Comparison of ENCODE assay signal across 14 cellular contexts in the genomic region with DNA sequence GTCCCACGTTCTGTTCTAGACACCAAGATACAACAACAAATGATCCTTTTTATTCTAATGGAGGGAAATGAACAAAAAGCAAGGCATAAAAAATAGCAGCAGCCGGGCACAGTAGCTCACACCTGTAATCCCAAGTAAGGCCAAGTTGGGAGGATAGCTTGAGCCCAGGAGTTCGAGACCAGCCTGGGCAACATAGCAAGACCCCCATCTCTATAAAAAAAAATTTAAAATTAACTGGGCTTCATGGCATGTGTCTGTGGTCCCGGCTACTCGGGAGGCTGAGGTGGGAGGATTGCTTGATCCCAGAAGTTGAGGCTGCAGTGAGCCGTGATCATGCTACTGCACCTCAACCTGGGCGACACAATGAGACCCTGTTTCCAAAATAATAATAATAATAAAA. TPM values are rescaled to one million over a fixed set of nuclear protein-coding genes. Genes with fewer than 3 reads are reported as not detected.
A peak's percentile ranks its signal among the peaks of the same experiment; 100 is the strongest.
DNase-seq lines count a peak whose midpoint lies in the region; ATAC-seq and TF ChIP-seq lines count a peak whose summit lies in the region.
"Had no signal": no experiment of that assay in that cellular context is flagged by ENCODE, and none has a peak within 500 bp of the region (broad histone marks: within the 10 kb centered on the region; RNA-seq: fewer than 3 reads in every experiment).

No MANE protein-coding gene starts in this region.

- H3K4me1 Mint-ChIP-seq in Calu3 (ENCODE audit: low read depth, unreplicated experiment): peaks cover 30% of the 10 kb centered on the region
- peaks cover 19% of the 10 kb centered on the region for H3K4me1 Mint-ChIP-seq in endothelial cell (ENCODE audit: unreplicated experiment)

- H4K20me1 ChIP-seq in PC-9 (ENCODE audit: insufficient read depth): no peaks in the 10 kb centered on the region; the same call in 1 of the 2 replicates

- H3K9me3 ChIP-seq in PC-9 (ENCODE audit: insufficient read depth, low read depth) (no peaks in the 10 kb centered on the region), spleen (peaks cover 0 to 3% (median 0%) of the 10 kb centered on the region in 8 donors)

- H2AFZ ChIP-seq in PC-9: no peak overlapping the region

- H3K36me3 Mint-ChIP-seq in Calu3 (ENCODE audit: insufficient read depth, unreplicated experiment) (peaks cover 62% of the 10 kb centered on the region), endothelial cell (ENCODE audit: low read depth, unreplicated experiment) (peaks cover 4% of the 10 kb centered on the region)

- peaks cover 29% of the 10 kb centered on the region for H3F3A ChIP-seq in PC-9 (ENCODE audit: insufficient read depth, low read depth)

- H3K4me1 ChIP-seq in PC-9 (replicated peaks; ENCODE audit: insufficient read depth) (peaks cover 13% of the 10 kb centered on the region), spleen (peaks cover 10 to 65% (median 29%) of the 10 kb centered on the region in 6 donors)

- 80 to 82% (median 81%) methylated on average over 7 of the region's 7 CpGs for WGBS in spleen, 5 donors

- CTCF ChIA-PET in Calu3 (lab: Charles Lee): no interaction called here
- CTCF ChIA-PET in PC-9 (lab: Charles Lee): interaction anchor here (0.7 to 1.0 kb wide), 2 partner anchors 113 to 663 kb away, joined by 3 read pairs; no protein-coding TSS in a partner anchor

- TF ChIP-seq CTCF in Calu3 (IDR thresholded peaks at IDR 0.05; ENCODE audit: unreplicated experiment): no peak
- no peak for TF ChIP-seq CTCF in PC-9 (conservative IDR thresholded peaks at IDR 0.05)
- no peak for TF ChIP-seq CTCF in endothelial cell (IDR thresholded peaks at IDR 0.05; ENCODE audit: unreplicated experiment)
- TF ChIP-seq CTCF in spleen (IDR thresholded peaks at IDR 0.05 in 8 of 11, conservative IDR thresholded peaks at IDR 0.05 in 3 of 11): no peak
- TF ChIP-seq CTCF in omental fat pad (IDR thresholded peaks at IDR 0.05): no peak

- H3K4me2 ChIP-seq in PC-9: peak overlapping the region; percentile 91

- H3K4me3 ChIP-seq in PC-9 (peak overlapping the region; percentile 64; the same call in 1 of the 2 replicates), spleen (peak overlapping the region in 1 of 8 donors; percentile 82)

- no peak for DNase-seq in Calu3
- no peak for DNase-seq in PC-9
- DNase-seq in endothelial cell (ENCODE audit: low spot score): no peak
- no peak for DNase-seq in spleen
- no peak for DNase-seq in omental fat pad (ENCODE audit: low spot score)
- no peak for DNase-seq in NCI-H2107 treated with DMSO at 0.1 percent for 48 hours (lab: John Stamatoyannopoulos, UW; ENCODE audit: unreplicated experiment)
- no peak for DNase-seq in NCI-H526 treated with DMSO at 0.1 percent for 48 hours (lab: John Stamatoyannopoulos, UW)
- no peak for DNase-seq in stimulated activated CD4-positive, alpha-beta T cell treated with anti-CD3 and anti-CD28 coated beads, Interleukin-15, amount 100 ng/mL, for 24 hours
- DNase-seq: activated CD4-positive, alpha-beta T cell treated with anti-CD3 and anti-CD28 coated beads for 36 hours; activated gamma-delta T cell; kidney glomerular epithelial cell; stimulated activated CD4-positive, alpha-beta T cell treated with anti-CD3 and anti-CD28 coated beads, Interleukin-1b, Interleukin-23, amount 100 ng/mL, for 48 hours; stimulated activated naive CD4-positive, alpha-beta T cell had no signal

- H3K4me3 Mint-ChIP-seq in Calu3 (ENCODE audit: low read depth, unreplicated experiment) (peak overlapping the region; percentile 86), endothelial cell (ENCODE audit: unreplicated experiment) (peak overlapping the region; percentile 7)

- H3K9me2 ChIP-seq in PC-9 (ENCODE audit: insufficient read depth): no peaks in the 10 kb centered on the region

- H3K36me3 ChIP-seq in PC-9 (ENCODE audit: low read depth) (no peaks in the 10 kb centered on the region), spleen (peaks cover 0 to 27% (median 0%) of the 10 kb centered on the region in 6 donors)

- H3K27me3 ChIP-seq in PC-9 (ENCODE audit: insufficient read depth, low read depth) (no peaks in the 10 kb centered on the region), spleen (replicated peaks in 1 of 7) (no peaks in the 10 kb centered on the region)

- H3K9me3 Mint-ChIP-seq in Calu3 (ENCODE audit: low read depth, unreplicated experiment): no peaks in the 10 kb centered on the region
- H3K9me3 Mint-ChIP-seq in endothelial cell (ENCODE audit: unreplicated experiment): no peaks in the 10 kb centered on the region

- no peaks in the 10 kb centered on the region for H3K79me2 ChIP-seq in PC-9 (ENCODE audit: low read depth)

- BruUV-seq in Calu3 (replicated peaks; lab: Mats Ljungman, UMichigan) (TSS peak; percentile 64), PC-9 (replicated peaks; lab: Mats Ljungman, UMichigan) (no TSS peak)

- no peak for TF ChIP-seq POLR2A in spleen (IDR thresholded peaks at IDR 0.05)

- H3K27ac Mint-ChIP-seq in Calu3 (ENCODE audit: unreplicated experiment): peak overlapping the region; percentile 85
- H3K27ac Mint-ChIP-seq in endothelial cell (ENCODE audit: unreplicated experiment): peak overlapping the region; percentile 76
- H3K27ac Mint-ChIP-seq: activated CD4-positive, alpha-beta T cell treated with anti-CD3 and anti-CD28 coated beads for 36 hours had no signal

- no peak for ATAC-seq in omental fat pad (ENCODE audit: low FRiP score)
- ATAC-seq: SK-N-SH treated with all-trans-retinoic acid at 6 μM for 48 hours had no signal

- POLR2A ChIA-PET in PC-9 (lab: Charles Lee; ENCODE audit: unreplicated experiment): no interaction called here

- intact Hi-C loops in Calu3 (cut with micrococcal nuclease; ENCODE audit: unreplicated experiment): loop anchor here (10.0 kb wide), 1 partner anchor 112 kb away; no protein-coding TSS in a partner anchor
- intact Hi-C loops in PC-9 (cut with micrococcal nuclease; ENCODE audit: unreplicated experiment): loop anchor here (2.0 kb wide), 1 partner anchor 26 kb away; a partner anchor contains a TSS
- intact Hi-C loops in spleen (cut with DNase I; ENCODE audit: low total_unique reads): no loop called here

- H3K27ac ChIP-seq in PC-9 (peak overlapping the region; percentile 95; the same call in 1 of the 2 replicates), spleen (peak overlapping the region in 7 of 8 donors; percentile 94 to 100 (median 99))

- H3K27me3 Mint-ChIP-seq in Calu3 (ENCODE audit: unreplicated experiment): no peaks in the 10 kb centered on the region
- peaks cover 4% of the 10 kb centered on the region for H3K27me3 Mint-ChIP-seq in endothelial cell (ENCODE audit: unreplicated experiment)
- H3K27me3 Mint-ChIP-seq: activated CD4-positive, alpha-beta T cell treated with anti-CD3 and anti-CD28 coated beads for 36 hours had no signal

RNA-seq across cellular contexts. Expression of a gene that starts 1.0 kb away (rescaled TPM):
- total RNA-seq in Calu3 (2022) (30.2 and 49.3 TPM in 2 replicates), PC-9 (2021) (2.5 and 2.7 TPM in 2 replicates), endothelial cell (ENCODE audit: unreplicated experiment) (not detected), spleen (1 to 10 TPM in 1 of 7 donors, not detected in 6; 1.5 TPM), omental fat pad (not detected)
- polyA plus RNA-seq in spleen: 10 to 100 TPM in 1 of 3 donors, 1 to 10 TPM in 2; 4.5 to 14.2 (median 7.0) TPM

RNA-seq across cellular contexts. Expression of a gene that starts 1.7 kb away (rescaled TPM):
- 21.0 and 22.7 TPM in 2 replicates for total RNA-seq in Calu3 (2022)
- total RNA-seq in PC-9 (2021): 22.2 and 24.8 TPM in 2 replicates
- 29.2 TPM for total RNA-seq in endothelial cell (ENCODE audit: unreplicated experiment)
- 10 to 100 TPM; 36.8 to 69.8 (median 53.0) TPM for total RNA-seq in spleen
- 10 to 100 TPM; 78.5 to 95.3 (median 82.2) TPM for polyA plus RNA-seq in spleen
- 10 to 100 TPM; 20.0 to 37.0 (median 21.7) TPM for total RNA-seq in omental fat pad

RNA-seq across cellular contexts. Expression of a gene that starts 22.6 kb away (rescaled TPM):
- total RNA-seq in Calu3 (2022) (95.4 and 109 TPM in 2 replicates), PC-9 (2021) (78.4 and 78.5 TPM in 2 replicates), endothelial cell (ENCODE audit: unreplicated experiment) (146 TPM), spleen (100 to 1,000 TPM; 136 to 198 (median 156) TPM), omental fat pad (100 to 1,000 TPM in 2 of 4 donors, 10 to 100 TPM in 2; 91.6 to 107 (median 101) TPM)
- polyA plus RNA-seq in spleen: 100 to 1,000 TPM; 109 to 238 (median 188) TPM

RNA-seq across cellular contexts. Expression of a gene that starts 25.4 kb away (rescaled TPM):
- total RNA-seq in Calu3 (2022) (95.4 and 102 TPM in 2 replicates), PC-9 (2021) (119 and 147 TPM in 2 replicates), endothelial cell (ENCODE audit: unreplicated experiment) (101 TPM), spleen (10 to 100 TPM; 52.9 to 76.9 (median 64.0) TPM), omental fat pad (10 to 100 TPM; 34.8 to 46.8 (median 41.0) TPM)
- 10 to 100 TPM; 62.7 to 69.2 (median 67.4) TPM for polyA plus RNA-seq in spleen

RNA-seq across cellular contexts. Expression of a gene that starts 26.1 kb away (rescaled TPM):
- total RNA-seq in Calu3 (2022) (17.8 and 20.2 TPM in 2 replicates), PC-9 (2021) (35.9 and 39.3 TPM in 2 replicates), endothelial cell (ENCODE audit: unreplicated experiment) (24.6 TPM), spleen (10 to 100 TPM in 3 of 7 donors, 1 to 10 TPM in 4; 6.0 to 16.2 (median 9.8) TPM), omental fat pad (1 to 10 TPM; 3.2 to 3.8 (median 3.5) TPM)
- polyA plus RNA-seq in spleen: 1 to 10 TPM; 5.2 to 6.8 (median 5.9) TPM
